1 cellular context compared by ENCODE assay signal in genomic region chr7:135650831-135651573, GRCh38.
TF ChIP-seq lines count a peak whose summit lies in the region.

No MANE protein-coding gene starts in this region.

TF ChIP-seq in GM23338, 12 proteins besides CTCF, POLR2A, EP300 and RAD21 (continued from another document):
- TF ChIP-seq ZNF462 (CRISPR knock-in tag; IDR thresholded peaks at IDR 0.05): no peak
- TF ChIP-seq STAT1 (IDR thresholded peaks at IDR 0.05; ENCODE audit: unreplicated experiment): no peak
- no peak for TF ChIP-seq ZNF331 (CRISPR knock-in tag; IDR thresholded peaks at IDR 0.05; ENCODE audit: low read depth)
